In genomic region chr6:144104898-144105487, GRCh38 we compare ENCODE assay signal across 8 cellular contexts. TPM values are rescaled to one million over a fixed set of nuclear protein-coding genes. Genes with fewer than 3 reads are reported as not detected.
A peak's percentile ranks its signal among the peaks of the same experiment; 100 is the strongest.
DNase-seq lines count a peak whose midpoint lies in the region; ATAC-seq and TF ChIP-seq lines count a peak whose summit lies in the region.

No MANE protein-coding gene starts in this region.

- WGBS in esophagus squamous epithelium, 2 donors = 0% methylated on average over 2 of the region's 2 CpGs

- TF ChIP-seq POLR2A in esophagus squamous epithelium (IDR thresholded peaks at IDR 0.05) = no peak

- ATAC-seq in HG02588 (IDR thresholded peaks at IDR 0.05; ENCODE audit: unreplicated experiment) = peak; percentile 59

- no peak overlapping the region for H3K27ac ChIP-seq in esophagus squamous epithelium

- no peaks in the 10 kb centered on the region for H3K9me3 ChIP-seq in esophagus squamous epithelium

- H3K4me3 ChIP-seq in AG10803 (ENCODE audit: low read length) (no peak overlapping the region), esophagus squamous epithelium (no peak overlapping the region)

- TF ChIP-seq CTCF in AG10803 (conservative IDR thresholded peaks at IDR 0.05; ENCODE audit: low read length) (peak; percentile 72), esophagus squamous epithelium (IDR thresholded peaks at IDR 0.05) (peak; percentile 46 to 78 (median 56)), nephron (IDR thresholded peaks at IDR 0.05; ENCODE audit: unreplicated experiment in 3 of 3) (peak; percentile 70 to 82 (median 73))

- H3K4me1 Mint-ChIP-seq in T-helper 2 cell treated with Interferon-gamma antibody and Interleukin-4, amounts not matched to agents 5 μg/mL and 100 μg/mL, for 36 hours (ENCODE audit: low read depth) = peaks cover 7% of the 10 kb centered on the region
- H3K4me1 Mint-ChIP-seq in nephron = peaks cover 5% of the 10 kb centered on the region

- no peaks in the 10 kb centered on the region for H3K4me1 ChIP-seq in esophagus squamous epithelium

- H3K27me3 Mint-ChIP-seq in T-helper 2 cell treated with Interferon-gamma antibody and Interleukin-4, amounts not matched to agents 5 μg/mL and 100 μg/mL, for 36 hours (ENCODE audit: low read depth) = peaks cover 5% of the 10 kb centered on the region
- peaks cover 3% of the 10 kb centered on the region for H3K27me3 Mint-ChIP-seq in nephron (ENCODE audit: low read depth)

- DNase-seq in AG10803 (ENCODE audit: low read depth) = peak; percentile 77
- peak; percentile 55 for DNase-seq in GM04504 (ENCODE audit: low read depth)
- DNase-seq in NCI-H1092 treated with DMSO at 0.1 percent for 48 hours (lab: John Stamatoyannopoulos, UW) = peak; percentile 25
- DNase-seq in T-helper 2 cell treated with Interferon-gamma antibody and Interleukin-4, amounts not matched to agents 5 μg/mL and 100 μg/mL, for 36 hours (ENCODE audit: low spot score) = peak; percentile 20
- no peak for DNase-seq in esophagus squamous epithelium (lab: John Stamatoyannopoulos, UW)
- DNase-seq in cerebellar nuclear complex (lab: John Stamatoyannopoulos, UW) = no peak

- H3K27ac Mint-ChIP-seq in T-helper 2 cell treated with Interferon-gamma antibody and Interleukin-4, amounts not matched to agents 5 μg/mL and 100 μg/mL, for 36 hours = no peak overlapping the region
- no peak overlapping the region for H3K27ac Mint-ChIP-seq in nephron

- intact Hi-C loops in esophagus squamous epithelium (cut with DNase I) = loop anchor here (5.0 kb wide), 2 partner anchors 107 to 377 kb away; no protein-coding TSS in a partner anchor

- H3K27me3 ChIP-seq in esophagus squamous epithelium = no peaks in the 10 kb centered on the region

- H3K36me3 ChIP-seq in esophagus squamous epithelium = no peaks in the 10 kb centered on the region

- H3K9me3 Mint-ChIP-seq in T-helper 2 cell treated with Interferon-gamma antibody and Interleukin-4, amounts not matched to agents 5 μg/mL and 100 μg/mL, for 36 hours = no peaks in the 10 kb centered on the region
- H3K9me3 Mint-ChIP-seq in nephron = no peaks in the 10 kb centered on the region

- no peaks in the 10 kb centered on the region for H3K36me3 Mint-ChIP-seq in T-helper 2 cell treated with Interferon-gamma antibody and Interleukin-4, amounts not matched to agents 5 μg/mL and 100 μg/mL, for 36 hours (ENCODE audit: low read depth)
- no peaks in the 10 kb centered on the region for H3K36me3 Mint-ChIP-seq in nephron (ENCODE audit: low read depth)

- no peak overlapping the region for H3K4me3 Mint-ChIP-seq in T-helper 2 cell treated with Interferon-gamma antibody and Interleukin-4, amounts not matched to agents 5 μg/mL and 100 μg/mL, for 36 hours
- H3K4me3 Mint-ChIP-seq in nephron = no peak overlapping the region

RNA-seq across cellular contexts. Expression of gene SF3B5, which starts 9.6 kb away (rescaled TPM):
- total RNA-seq in esophagus squamous epithelium = 100 to 1,000 TPM; 135 to 201 (median 169) TPM

RNA-seq across cellular contexts. Expression of gene STX11, which starts 45.3 kb away (rescaled TPM):
- total RNA-seq in esophagus squamous epithelium = 10 to 100 TPM in 2 of 4 donors, 1 to 10 TPM in 2; 9.3 to 15.4 (median 11.2) TPM

Comparison
In these comparisons a context has a peak if more than half of its experiments do, and no peak if none do; other contexts are left out.
1. DNase-seq: peak in AG10803 (single experiment), GM04504 (single experiment), NCI-H1092 treated with DMSO at 0.1 percent for 48 hours (single experiment) and T-helper 2 cell treated with Interferon-gamma antibody and Interleukin-4, amounts not matched to agents 5 μg/mL and 100 μg/mL, for 36 hours (single experiment); none in esophagus squamous epithelium (single experiment) and cerebellar nuclear complex (0 of 2).
2. Peak in every context shown above with its lines, with median percentiles within 50 percentile points of each other: CTCF ChIP-seq.